ENCODE assay signal across 8 cellular contexts in the genomic region with DNA sequence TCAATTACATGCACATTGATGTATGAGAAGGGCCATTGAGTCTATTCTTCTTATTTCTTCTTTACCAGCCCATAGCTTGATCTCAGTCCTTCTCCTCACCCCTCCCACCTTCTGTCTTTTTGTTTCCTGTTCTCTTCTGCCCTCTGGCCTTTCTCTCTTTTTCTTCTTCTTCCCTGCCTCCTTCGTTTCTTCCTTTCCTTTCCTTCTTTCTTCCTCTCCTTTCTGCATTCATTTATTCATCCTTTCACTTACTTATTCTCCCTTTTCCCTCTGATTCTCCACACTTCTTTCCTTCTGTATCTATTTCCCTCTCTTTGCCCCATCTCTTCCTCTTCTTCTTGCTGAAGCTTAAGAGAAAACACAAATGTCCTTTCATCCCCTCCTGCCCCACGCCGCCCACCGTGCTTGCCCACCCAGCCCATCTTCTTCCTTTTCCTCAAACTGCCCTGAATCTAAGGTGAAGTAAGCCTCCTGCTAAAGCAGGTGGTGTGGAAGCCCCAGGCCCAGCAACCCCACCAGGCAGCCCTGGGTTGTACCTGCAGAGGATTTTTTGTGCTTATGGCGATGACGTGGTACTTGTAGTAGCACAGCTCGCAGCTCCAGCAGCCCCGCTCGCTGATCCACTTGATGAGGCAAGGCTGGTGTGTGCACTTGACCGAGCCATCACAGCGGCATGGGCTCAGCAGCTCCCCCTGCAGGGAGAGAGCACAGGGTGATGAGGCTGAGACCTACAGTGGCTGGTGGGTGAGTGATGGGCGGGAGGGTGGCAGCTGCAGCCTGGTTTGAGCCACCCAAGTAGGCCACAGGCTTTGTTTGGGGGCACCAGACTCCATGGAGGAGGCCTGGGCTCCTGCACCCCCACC.
A peak's percentile ranks its signal among the peaks of the same experiment; 100 is the strongest.
DNase-seq lines count a peak whose midpoint lies in the region; ATAC-seq, FAIRE-seq and TF ChIP-seq lines count a peak whose summit lies in the region.

No MANE protein-coding gene starts in this region.

- intact Hi-C loops in CD4-positive, alpha-beta T cell (cut with DNase I, micrococcal nuclease) = no loop called here

- POLR2A ChIA-PET in CD4-positive, alpha-beta T cell (lab: Charles Lee) = no interaction called here

- H3K27ac Mint-ChIP-seq in CD4-positive, alpha-beta T cell = no peak overlapping the region

- H3K27me3 ChIP-seq in bronchial epithelial cell (ENCODE audit: control insufficient read depth, insufficient read depth, low read length) = no peaks in the 10 kb centered on the region
- H3K27me3 ChIP-seq in CD4-positive, alpha-beta T cell (ENCODE audit: control insufficient read depth, insufficient read depth, low read length) = no peaks in the 10 kb centered on the region

- H3K4me1 Mint-ChIP-seq in CD4-positive, alpha-beta T cell (ENCODE audit: low read depth) = peaks cover 12% of the 10 kb centered on the region

- no peaks in the 10 kb centered on the region for H3K9me3 Mint-ChIP-seq in CD4-positive, alpha-beta T cell

- no peaks in the 10 kb centered on the region for H3K36me3 ChIP-seq in bronchial epithelial cell (ENCODE audit: control insufficient read depth, insufficient read depth, low read length)

- no peak overlapping the region for H3K4me3 Mint-ChIP-seq in CD4-positive, alpha-beta T cell

- TF ChIP-seq CTCF in bronchial epithelial cell (IDR thresholded peaks at IDR 0.05; ENCODE audit: insufficient read depth, low read length, severe bottlenecking) = peak; percentile 67
- no peak for TF ChIP-seq CTCF in CD4-positive, alpha-beta T cell (IDR thresholded peaks at IDR 0.05)

- no peak overlapping the region for H3K4me3 ChIP-seq in bronchial epithelial cell (ENCODE audit: low read depth, low read length)

- no peaks in the 10 kb centered on the region for H3K27me3 Mint-ChIP-seq in CD4-positive, alpha-beta T cell

- peak; percentile 18 for DNase-seq in activated T-cell treated with anti-CD3 and anti-CD28 coated beads for 48 hours (ENCODE audit: low read depth)
- no peak for DNase-seq in activated T-cell treated with anti-CD3 and anti-CD28 coated beads, Interleukin-2, amount 50 U/mL, for 1 hour
- DNase-seq in HT-29 (ENCODE audit: low spot score) = peak; percentile 28
- peak; percentile 7 for DNase-seq in bronchial epithelial cell (ENCODE audit: low read depth)
- peak; percentile 7 for DNase-seq in stimulated activated CD4-positive, alpha-beta T cell treated with anti-CD3 and anti-CD28 coated beads, Interleukin-4, amount 100 ng/mL, for 24 hours
- no peak for DNase-seq in amniotic stem cell (lab: John Stamatoyannopoulos, UW)
- DNase-seq in CD4-positive, alpha-beta T cell = no peak

- no peaks in the 10 kb centered on the region for H3K9me3 ChIP-seq in CD4-positive, alpha-beta T cell (ENCODE audit: control insufficient read depth, low read length)

- H3K27ac ChIP-seq in CD4-positive, alpha-beta T cell (ENCODE audit: low read depth, low read length) = no peak overlapping the region

- no peak for FAIRE-seq in bronchial epithelial cell (lab: Jason Lieb, UNC)

- CTCF ChIA-PET in CD4-positive, alpha-beta T cell (lab: Charles Lee) = no interaction called here

- no peak for ATAC-seq in CD4-positive, alpha-beta T cell (ENCODE audit: poor library complexity)
- ATAC-seq in GM19328 (IDR thresholded peaks at IDR 0.05; ENCODE audit: unreplicated experiment) = no peak

- no peaks in the 10 kb centered on the region for H3K36me3 Mint-ChIP-seq in CD4-positive, alpha-beta T cell (ENCODE audit: low read depth)

Comparison
In these comparisons a context has a peak if more than half of its experiments do, and no peak if none do; other contexts are left out.
1. DNase-seq: peak in activated T-cell treated with anti-CD3 and anti-CD28 coated beads for 48 hours (single experiment), HT-29 (single experiment), bronchial epithelial cell (single experiment) and stimulated activated CD4-positive, alpha-beta T cell treated with anti-CD3 and anti-CD28 coated beads, Interleukin-4, amount 100 ng/mL, for 24 hours (single experiment); none in activated T-cell treated with anti-CD3 and anti-CD28 coated beads, Interleukin-2, amount 50 U/mL, for 1 hour (single experiment), amniotic stem cell (single experiment) and CD4-positive, alpha-beta T cell (0 of 10).